Comparison of ENCODE assay signal across 16 cellular contexts in the genomic region with DNA sequence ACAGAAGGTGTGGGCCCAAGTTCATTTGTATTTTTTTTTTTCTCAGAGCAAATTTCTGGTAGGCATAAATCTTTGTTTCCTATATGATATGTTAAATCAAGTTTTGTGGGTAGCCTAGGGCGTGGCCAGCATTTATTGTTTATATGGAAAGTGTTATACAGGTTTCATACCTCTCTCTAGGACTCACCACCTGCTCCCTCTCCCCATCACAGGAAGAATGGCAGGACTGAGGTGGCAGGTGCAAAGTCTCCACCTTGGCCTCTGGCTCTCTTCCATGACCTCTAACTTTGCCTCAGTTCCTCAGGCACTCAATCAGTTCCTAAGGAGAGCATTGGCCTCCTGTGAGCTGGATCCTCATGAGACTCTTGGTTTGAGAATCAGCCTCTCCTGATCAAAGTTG.
DNase-seq lines count a peak whose midpoint lies in the region; ATAC-seq and TF ChIP-seq lines count a peak whose summit lies in the region.
"Had no signal": no experiment of that assay in that cellular context is flagged by ENCODE, and none has a peak within 500 bp of the region (broad histone marks: within the 10 kb centered on the region; RNA-seq: fewer than 3 reads in every experiment).

No MANE protein-coding gene starts in this region.

- H3K9me3 ChIP-seq in IMR-90 (ENCODE audit: control insufficient read depth, insufficient read depth, low read length) (no peaks in the 10 kb centered on the region), mucosa of rectum (ENCODE audit: control insufficient read depth in 2 of 2, low read length in 2 of 2) (no peaks in the 10 kb centered on the region), MM.1S (replicated peaks; ENCODE audit: insufficient read depth, low read length) (no peaks in the 10 kb centered on the region)
- H3K9me3 ChIP-seq: HAP-1 had no signal

- no peak overlapping the region for H3K23ac ChIP-seq in IMR-90 (ENCODE audit: low read depth, low read length)

- H3K4me1 Mint-ChIP-seq in type B pancreatic cell (ENCODE audit: unreplicated experiment) = peaks cover 9% of the 10 kb centered on the region
- no peaks in the 10 kb centered on the region for H3K4me1 Mint-ChIP-seq in effector memory CD8-positive, alpha-beta T cell (ENCODE audit: low read depth in 2 of 2)
- H3K4me1 Mint-ChIP-seq: B cell had no signal

- no peaks in the 10 kb centered on the region for H3K36me3 ChIP-seq in IMR-90 (ENCODE audit: control insufficient read depth, insufficient read depth, low read length)
- no peaks in the 10 kb centered on the region for H3K36me3 ChIP-seq in mucosa of rectum (ENCODE audit: control insufficient read depth in 2 of 2, insufficient read depth in 2 of 2, low read length in 2 of 2)
- no peaks in the 10 kb centered on the region for H3K36me3 ChIP-seq in MM.1S (replicated peaks; ENCODE audit: insufficient read depth, low read length)
- H3K36me3 ChIP-seq: BLaER1 treated with 17β-estradiol and CSF1 and Interleukin-3, amounts not matched to agents 10 nM and 100 nM; HAP-1 had no signal

- no peak overlapping the region for H3K4ac ChIP-seq in IMR-90 (ENCODE audit: low read depth, low read length)

- in situ Hi-C loops in IMR-90 (cut with MboI; ENCODE audit: low sequenced_read_pairs) = no loop called here

- no peak overlapping the region for H2AK5ac ChIP-seq in IMR-90 (ENCODE audit: low read depth, low read length)

- no peak for DNase-seq in IMR-90
- DNase-seq in type B pancreatic cell (ENCODE audit: extremely low spot score, unreplicated experiment) = no peak
- DNase-seq in MM.1S = no peak
- no peak for DNase-seq in effector memory CD8-positive, alpha-beta T cell
- no peak for DNase-seq in activated CD4-positive, alpha-beta T cell treated with anti-CD3 and anti-CD28 coated beads, Interleukin-2, amount 50 U/mL, for 4 hours
- DNase-seq: CD8-positive, alpha-beta T cell; DMS153; DMS79; GDM1; GM23248 had no signal

- no peaks in the 10 kb centered on the region for H3K79me1 ChIP-seq in IMR-90 (ENCODE audit: low read depth in 1 of 2, low read length in 2 of 2)

- no peak overlapping the region for H2BK5ac ChIP-seq in IMR-90 (ENCODE audit: low read depth, low read length, poor library complexity, severe bottlenecking)

- WGBS in IMR-90 (ENCODE audit: extremely low coverage in 2 of 2, insufficient read length in 1 of 2), 2 experiments = no CpG with 5 or more reads among the region's 1 CpG

- dilution Hi-C loops in IMR-90 (cut with HindIII; ENCODE audit: low sequenced_read_pairs, unreplicated experiment) = no loop called here

- no peak overlapping the region for H3K18ac ChIP-seq in IMR-90 (ENCODE audit: low read depth, low read length)

- H2BK120ac ChIP-seq in IMR-90 (ENCODE audit: low read depth, low read length) = no peak overlapping the region

- no peak for TF ChIP-seq POLR2A in IMR-90 (IDR thresholded peaks at IDR 0.05; ENCODE audit: low read depth, low read length)

- H3K9ac ChIP-seq in IMR-90 (ENCODE audit: low read depth, low read length) (no peak overlapping the region), mucosa of rectum (ENCODE audit: low read depth in 1 of 2, low read length in 2 of 2) (no peak overlapping the region), MM.1S (ENCODE audit: low read length) (no peak overlapping the region)
- H3K9ac ChIP-seq: BLaER1 treated with 17β-estradiol and CSF1 and Interleukin-3, amounts not matched to agents 10 nM and 100 nM; GM23248 had no signal

- no peak overlapping the region for H4K5ac ChIP-seq in IMR-90 (ENCODE audit: low read depth, low read length)

- no peaks in the 10 kb centered on the region for H3K27me3 ChIP-seq in IMR-90 (ENCODE audit: control insufficient read depth, insufficient read depth, low read length)
- H3K27me3 ChIP-seq in mucosa of rectum (ENCODE audit: control insufficient read depth in 2 of 2, insufficient read depth in 2 of 2, low read length in 2 of 2) = no peaks in the 10 kb centered on the region
- H3K27me3 ChIP-seq in MM.1S (replicated peaks; ENCODE audit: insufficient read depth, low read length) = no peaks in the 10 kb centered on the region
- H3K27me3 ChIP-seq: BLaER1 treated with 17β-estradiol and CSF1 and Interleukin-3, amounts not matched to agents 10 nM and 100 nM had no signal

- H3K4me3 ChIP-seq in IMR-90 (ENCODE audit: insufficient read depth, low read depth, low read length) (no peak overlapping the region), mucosa of rectum (ENCODE audit: low read length in 2 of 2) (no peak overlapping the region), MM.1S (ENCODE audit: low read length) (no peak overlapping the region)
- H3K4me3 ChIP-seq: BLaER1 treated with 17β-estradiol and CSF1 and Interleukin-3, amounts not matched to agents 10 nM and 100 nM; GM23248; HAP-1 had no signal

- POLR2A ChIA-PET in IMR-90 (lab: Charles Lee; ENCODE audit: unreplicated experiment) = no interaction called here

- no peaks in the 10 kb centered on the region for H3K36me3 Mint-ChIP-seq in type B pancreatic cell
- H3K36me3 Mint-ChIP-seq in effector memory CD8-positive, alpha-beta T cell (ENCODE audit: insufficient read depth) = no peaks in the 10 kb centered on the region
- H3K36me3 Mint-ChIP-seq: CD8-positive, alpha-beta T cell had no signal

- H3K9me2 ChIP-seq in MM.1S (replicated peaks; ENCODE audit: insufficient read depth, low read length) = no peaks in the 10 kb centered on the region

- no peak overlapping the region for H2BK20ac ChIP-seq in IMR-90 (ENCODE audit: low read depth, low read length)

- peak overlapping the region; percentile 50 for H3K27ac Mint-ChIP-seq in type B pancreatic cell
- no peak overlapping the region for H3K27ac Mint-ChIP-seq in effector memory CD8-positive, alpha-beta T cell
- H3K27ac Mint-ChIP-seq: B cell; CD8-positive, alpha-beta T cell had no signal

- H3K27ac ChIP-seq in IMR-90 (ENCODE audit: insufficient read depth, low read length) (no peak overlapping the region), mucosa of rectum (ENCODE audit: low read depth in 2 of 2, low read length in 2 of 2) (peak overlapping the region; percentile 79 to 84), MM.1S (ENCODE audit: low read length) (no peak overlapping the region)
- H3K27ac ChIP-seq: BLaER1 treated with 17β-estradiol and CSF1 and Interleukin-3, amounts not matched to agents 10 nM and 100 nM; GM23248 had no signal

- H3K56ac ChIP-seq in IMR-90 (ENCODE audit: extremely low read depth, insufficient read depth, low read length) = no peak overlapping the region

- H2AK9ac ChIP-seq in IMR-90 (replicated peaks; ENCODE audit: low read depth, low read length, poor library complexity) = peak overlapping the region; percentile 15

- H3K9me1 ChIP-seq in IMR-90 (ENCODE audit: insufficient read depth, low read length) = no peaks in the 10 kb centered on the region

- H3K4me2 ChIP-seq in IMR-90 (ENCODE audit: low read depth, low read length) (no peak overlapping the region), MM.1S (ENCODE audit: low read depth, low read length) (no peak overlapping the region)
- H3K4me2 ChIP-seq: BLaER1 treated with 17β-estradiol and CSF1 and Interleukin-3, amounts not matched to agents 10 nM and 100 nM had no signal

- intact Hi-C loops in IMR-90 (cut with micrococcal nuclease) = no loop called here

- CTCF ChIA-PET in IMR-90 (lab: Yijun Ruan, JAX) = no interaction called here

- H3F3A ChIP-seq in MM.1S (ENCODE audit: insufficient read depth, low read length) = no peaks in the 10 kb centered on the region

- no peaks in the 10 kb centered on the region for H3K27me3 Mint-ChIP-seq in type B pancreatic cell
- peaks cover 5 to 34% of the 10 kb centered on the region in 2 donors for H3K27me3 Mint-ChIP-seq in effector memory CD8-positive, alpha-beta T cell

- H3K4me1 ChIP-seq in IMR-90 (ENCODE audit: control insufficient read depth, insufficient read depth, low read length) (no peaks in the 10 kb centered on the region), mucosa of rectum (ENCODE audit: control insufficient read depth in 2 of 2, insufficient read depth in 2 of 2, low read length in 2 of 2) (peaks cover 14 to 31% of the 10 kb centered on the region in 2 donors), MM.1S (ENCODE audit: low read length) (no peaks in the 10 kb centered on the region)
- H3K4me1 ChIP-seq: BLaER1 treated with 17β-estradiol and CSF1 and Interleukin-3, amounts not matched to agents 10 nM and 100 nM; HAP-1 had no signal

- H3K9me3 Mint-ChIP-seq in type B pancreatic cell = peaks cover 6% of the 10 kb centered on the region
- H3K9me3 Mint-ChIP-seq in effector memory CD8-positive, alpha-beta T cell = no peaks in the 10 kb centered on the region

- H3K79me2 ChIP-seq in MM.1S (ENCODE audit: low read length) = no peaks in the 10 kb centered on the region

- no peak for TF ChIP-seq RAD21 in IMR-90 (IDR thresholded peaks at IDR 0.05; ENCODE audit: low read length)

- no peak overlapping the region for H2AFZ ChIP-seq in IMR-90 (replicated peaks; ENCODE audit: low read length, poor library complexity)
- H2AFZ ChIP-seq in MM.1S (ENCODE audit: low read length) = no peak overlapping the region
- H2AFZ ChIP-seq: GM23248 had no signal

- no TSS peak for BruUV-seq in IMR-90 (replicated peaks; lab: Mats Ljungman, UMichigan)

- no peak overlapping the region for H2BK15ac ChIP-seq in IMR-90 (ENCODE audit: low read depth, low read length)

- no peak overlapping the region for H4K91ac ChIP-seq in IMR-90 (ENCODE audit: insufficient read depth, low read depth, low read length)

- H3K4me3 Mint-ChIP-seq in type B pancreatic cell = no peak overlapping the region
- no peak overlapping the region for H3K4me3 Mint-ChIP-seq in effector memory CD8-positive, alpha-beta T cell
- H3K4me3 Mint-ChIP-seq: B cell; CD8-positive, alpha-beta T cell had no signal

- no peak overlapping the region for H4K8ac ChIP-seq in IMR-90 (ENCODE audit: low read depth in 2 of 2, low read length in 2 of 2)

- TF ChIP-seq CTCF in IMR-90 (conservative IDR thresholded peaks at IDR 0.05; ENCODE audit: low read depth, low read length) = no peak
- TF ChIP-seq CTCF in type B pancreatic cell (conservative IDR thresholded peaks at IDR 0.05) = no peak
- no peak for TF ChIP-seq CTCF in MM.1S (IDR thresholded peaks at IDR 0.05; ENCODE audit: low read length)

- no peak overlapping the region for H3K14ac ChIP-seq in IMR-90 (replicated peaks; ENCODE audit: low read depth, low read length)

- ATAC-seq in IMR-90 (ENCODE audit: low read depth) (no peak), esophagus mucosa (peak; percentile 42)
- ATAC-seq in effector memory CD8-positive, alpha-beta T cell (replicated peaks) = no peak
- ATAC-seq: CD8-positive, alpha-beta T cell; HepG2 had no signal

- H4K20me1 ChIP-seq in IMR-90 (ENCODE audit: insufficient read depth, low read length) (no peaks in the 10 kb centered on the region), MM.1S (ENCODE audit: insufficient read depth, low read length) (no peaks in the 10 kb centered on the region)
- H4K20me1 ChIP-seq: BLaER1 treated with 17β-estradiol and CSF1 and Interleukin-3, amounts not matched to agents 10 nM and 100 nM had no signal

TF ChIP-seq in IMR-90, 13 proteins besides CTCF, POLR2A, EP300 and RAD21:
- TF ChIP-seq CEBPB (IDR thresholded peaks at IDR 0.05; ENCODE audit: low read depth, low read length) (no peak), RFX5 (IDR thresholded peaks at IDR 0.05; ENCODE audit: low read depth, low read length) (no peak), FOS (IDR thresholded peaks at IDR 0.05; ENCODE audit: low read depth, low read length) (no peak)

Comparison
In these comparisons a context has a peak if more than half of its experiments do, and no peak if none do; other contexts are left out.
1. H3K27ac ChIP-seq: peak in mucosa of rectum (2 of 2); none in IMR-90 (single experiment) and MM.1S (single experiment).